In the genomic region with DNA sequence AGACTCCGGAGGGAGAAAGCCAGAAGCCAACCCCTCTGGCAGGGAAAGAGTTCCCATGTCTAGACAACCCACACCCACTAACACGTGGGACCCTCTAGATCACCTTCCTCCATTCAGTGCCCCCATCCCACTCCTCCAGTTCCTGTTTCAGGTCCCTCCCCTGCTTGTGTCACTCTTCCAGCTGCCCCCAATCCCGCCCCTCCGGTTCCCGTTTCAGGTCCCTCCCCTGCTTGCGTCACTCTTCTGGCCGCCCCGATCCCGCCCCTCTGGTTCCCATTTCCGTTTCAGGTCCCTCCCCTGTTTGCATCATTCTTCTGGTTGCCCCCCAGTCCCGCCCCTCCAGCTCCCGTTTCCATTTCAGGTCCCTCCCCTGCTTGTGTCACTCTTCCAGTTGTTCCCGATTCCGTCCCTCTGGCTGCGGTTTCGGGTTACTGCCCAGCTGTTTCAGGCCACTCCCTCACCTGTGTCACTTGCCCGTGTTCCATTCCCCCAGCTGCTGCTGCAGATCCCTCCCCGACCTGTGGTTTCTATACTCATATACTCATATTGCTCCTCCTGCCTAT, we compare ENCODE assay signal across 1 cellular context.
TF ChIP-seq lines count a peak whose summit lies in the region.

No MANE protein-coding gene starts in this region.

TF ChIP-seq in A549, 52 proteins besides CTCF, POLR2A, EP300 and RAD21 (continued from another document):
- TF ChIP-seq SMC3 (IDR thresholded peaks at IDR 0.05): no peak
- TF ChIP-seq KDM5A (IDR thresholded peaks at IDR 0.05): no peak
- no peak for TF ChIP-seq GATA3 (IDR thresholded peaks at IDR 0.05; ENCODE audit: borderline replicate concordance)
- TF ChIP-seq HDAC2 (IDR thresholded peaks at IDR 0.05): no peak
- TF ChIP-seq, protein P1, sequence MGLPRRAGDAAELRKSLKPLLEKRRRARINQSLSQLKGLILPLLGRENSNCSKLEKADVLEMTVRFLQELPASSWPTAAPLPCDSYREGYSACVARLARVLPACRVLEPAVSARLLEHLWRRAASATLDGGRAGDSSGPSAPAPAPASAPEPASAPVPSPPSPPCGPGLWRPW (IDR thresholded peaks at IDR 0.05): no peak
- TF ChIP-seq, protein P2, sequence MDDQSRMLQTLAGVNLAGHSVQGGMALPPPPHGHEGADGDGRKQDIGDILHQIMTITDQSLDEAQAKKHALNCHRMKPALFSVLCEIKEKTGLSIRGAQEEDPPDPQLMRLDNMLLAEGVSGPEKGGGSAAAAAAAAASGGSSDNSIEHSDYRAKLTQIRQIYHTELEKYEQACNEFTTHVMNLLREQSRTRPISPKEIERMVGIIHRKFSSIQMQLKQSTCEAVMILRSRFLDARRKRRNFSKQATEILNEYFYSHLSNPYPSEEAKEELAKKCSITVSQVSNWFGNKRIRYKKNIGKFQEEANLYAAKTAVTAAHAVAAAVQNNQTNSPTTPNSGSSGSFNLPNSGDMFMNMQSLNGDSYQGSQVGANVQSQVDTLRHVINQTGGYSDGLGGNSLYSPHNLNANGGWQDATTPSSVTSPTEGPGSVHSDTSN (IDR thresholded peaks at IDR 0.05): peak; percentile 77
- TF ChIP-seq BCL3 (IDR thresholded peaks at IDR 0.05): 0 out of 3 replicates have a peak, but pooled peaks have one; percentile 30
